ENCODE assay signal across 27 cellular contexts in the genomic region with DNA sequence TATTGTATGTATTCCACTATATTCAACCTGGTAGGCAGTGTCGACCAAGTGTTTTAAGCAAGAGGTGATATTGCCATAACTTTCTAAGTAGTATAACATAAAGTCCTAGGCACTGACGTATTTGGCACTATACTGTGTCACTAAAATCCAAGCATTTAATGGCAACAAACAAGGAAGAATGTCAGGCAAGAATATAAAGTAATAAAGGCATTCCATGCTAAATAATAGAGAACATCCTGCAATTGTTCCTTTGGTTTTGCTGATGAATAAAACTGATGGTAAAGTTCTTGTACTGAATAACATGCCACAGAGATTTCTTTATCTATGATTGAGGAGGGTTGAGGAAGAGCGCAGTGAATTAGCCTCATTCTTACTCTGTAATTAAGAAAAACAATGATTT.
"Had no signal": no experiment of that assay in that cellular context is flagged by ENCODE, and none has a peak within 500 bp of the region (broad histone marks: within the 10 kb centered on the region; RNA-seq: fewer than 3 reads in every experiment).

No MANE protein-coding gene starts in this region.

- ATAC-seq: effector memory CD8-positive, alpha-beta T cell; esophagus mucosa; left colon; left lobe of liver; left ventricle myocardium superior; lower lobe of right lung; mucosa of descending colon; naive thymus-derived CD8-positive, alpha-beta T cell had no signal

- H2AFZ ChIP-seq: hepatocyte had no signal

- H3K27me3 ChIP-seq: esophagus squamous epithelium, gastrocnemius medialis, hepatocyte had no signal

- H3K79me2 ChIP-seq: hepatocyte had no signal

- H3K36me3 ChIP-seq: esophagus squamous epithelium, gastrocnemius medialis, lower lobe of right lung had no signal

- H3K27ac ChIP-seq: coronary artery, epithelial cell of prostate, esophagus squamous epithelium, hepatocyte, lower lobe of right lung had no signal

- H3K4me1 ChIP-seq: esophagus squamous epithelium, gastrocnemius medialis, lower lobe of right lung had no signal

- DNase-seq: effector CD8-positive, alpha-beta T cell; effector memory CD8-positive, alpha-beta T cell; endodermal cell; erythroblast; esophagus squamous epithelium; foreskin fibroblast; foreskin melanocyte; gastrocnemius medialis; glutamatergic neuron; head of caudate nucleus; hypothalamus; immature natural killer cell; islet precursor cell; kidney; kidney glomerular epithelial cell; left colon; left ventricle myocardium superior; lower lobe of right lung; mesenchymal stem cell; mucosa of descending colon; naive B cell; naive thymus-derived CD8-positive, alpha-beta T cell had no signal

- H3K9me3 ChIP-seq: esophagus squamous epithelium, gastrocnemius medialis, lower lobe of right lung had no signal

- H3K4me3 ChIP-seq: coronary artery, esophagus squamous epithelium, gastrocnemius medialis, hepatocyte, lower lobe of right lung, mucosa of descending colon had no signal

- H3K4me2 ChIP-seq: hepatocyte had no signal
